ENCODE assay signal across 2 cellular contexts in genomic region chr19:1858412-1859081, GRCh38.
TF ChIP-seq lines count a peak whose summit lies in the region.

No MANE protein-coding gene starts in this region.

TF ChIP-seq in SK-N-SH, 30 proteins besides CTCF, POLR2A, EP300 and RAD21 (continued from another document):
- TF ChIP-seq NFIC (IDR thresholded peaks at IDR 0.05; ENCODE audit: borderline replicate concordance) = no peak
- no peak for TF ChIP-seq RCOR1 (IDR thresholded peaks at IDR 0.05; ENCODE audit: low read length)
- no peak for TF ChIP-seq NRF1 (IDR thresholded peaks at IDR 0.05; ENCODE audit: low read depth, low read length)
- no peak for TF ChIP-seq GATA2 (CRISPR knock-in tag; IDR thresholded peaks at IDR 0.05)
- TF ChIP-seq POLR2AphosphoS5 (IDR thresholded peaks at IDR 0.05; ENCODE audit: low read depth, low read length) = no peak
- no peak for TF ChIP-seq RFX5 (IDR thresholded peaks at IDR 0.05; ENCODE audit: low read length)
- TF ChIP-seq TEAD4 (IDR thresholded peaks at IDR 0.05; ENCODE audit: borderline replicate concordance, insufficient read depth) = no peak
- TF ChIP-seq GABPA (IDR thresholded peaks at IDR 0.05; ENCODE audit: low read depth) = no peak
- TF ChIP-seq RXRA (IDR thresholded peaks at IDR 0.05; ENCODE audit: borderline replicate concordance, low read depth) = no peak
- no peak for TF ChIP-seq PBX3 (IDR thresholded peaks at IDR 0.05)
- no peak for TF ChIP-seq ELF1 (IDR thresholded peaks at IDR 0.05)
- TF ChIP-seq SMC3 (IDR thresholded peaks at IDR 0.05; ENCODE audit: low read depth, low read length) = no peak
- TF ChIP-seq TCF12 (IDR thresholded peaks at IDR 0.05) = no peak

TF ChIP-seq in SK-N-SH treated with all-trans-retinoic acid at 6 μM for 48 hours, 23 proteins besides CTCF, POLR2A, EP300 and RAD21 (continued from another document):
- TF ChIP-seq TSHZ2 (CRISPR knock-in tag; IDR thresholded peaks at IDR 0.05) (no peak), CREB5 (CRISPR knock-in tag; IDR thresholded peaks at IDR 0.05; ENCODE audit: low read depth) (no peak), SNAI2 (CRISPR knock-in tag; IDR thresholded peaks at IDR 0.05) (no peak), RARB (CRISPR knock-in tag; IDR thresholded peaks at IDR 0.05) (no peak), ZNF565 (CRISPR knock-in tag; conservative IDR thresholded peaks at IDR 0.05; ENCODE audit: low read depth) (no peak), ESRRG (CRISPR knock-in tag; IDR thresholded peaks at IDR 0.05) (no peak), OSR1 (CRISPR knock-in tag; IDR thresholded peaks at IDR 0.05) (no peak), ZFP30 (CRISPR knock-in tag; IDR thresholded peaks at IDR 0.05) (no peak), CSRNP3 (CRISPR knock-in tag; IDR thresholded peaks at IDR 0.05) (no peak), ZC3H10 (CRISPR knock-in tag; IDR thresholded peaks at IDR 0.05) (no peak), ISL1 (CRISPR knock-in tag; IDR thresholded peaks at IDR 0.05) (no peak), ZNF8 (CRISPR knock-in tag; IDR thresholded peaks at IDR 0.05) (no peak), BACH2 (CRISPR knock-in tag; IDR thresholded peaks at IDR 0.05; ENCODE audit: borderline replicate concordance) (no peak)
